ENCODE assay signal across 8 cellular contexts in the genomic region with DNA sequence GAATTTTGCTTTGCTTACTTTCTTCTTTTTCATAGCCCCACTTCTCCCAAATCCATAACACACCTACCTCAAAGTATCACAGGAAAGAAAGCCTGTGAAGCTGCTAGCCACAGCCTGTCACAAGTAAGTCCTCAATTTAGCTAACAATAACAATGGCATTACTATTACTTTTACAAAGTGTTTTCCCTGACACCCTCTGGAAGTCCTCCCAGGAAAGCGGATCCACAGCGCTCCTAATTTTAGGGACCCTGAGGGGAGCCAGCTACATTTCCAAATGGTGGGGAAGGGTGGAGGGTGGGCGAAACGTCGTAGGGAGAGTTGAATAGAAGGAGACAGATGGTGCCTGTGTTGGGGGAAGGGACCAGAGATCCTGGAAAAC. TPM values are rescaled to one million over a fixed set of nuclear protein-coding genes. Genes with fewer than 3 reads are reported as not detected.
DNase-seq lines count a peak whose midpoint lies in the region; ATAC-seq and TF ChIP-seq lines count a peak whose summit lies in the region.

No MANE protein-coding gene starts in this region.

- no peaks in the 10 kb centered on the region for H3K36me3 Mint-ChIP-seq in osteocyte (ENCODE audit: unreplicated experiment)

- peaks cover 13% of the 10 kb centered on the region for H3K27me3 Mint-ChIP-seq in osteocyte (ENCODE audit: unreplicated experiment)

- H3K27ac Mint-ChIP-seq in osteocyte (ENCODE audit: unreplicated experiment) = no peak overlapping the region

- DNase-seq in GM06990 (ENCODE audit: extremely low read depth, insufficient read length) (no peak), RWPE2 (ENCODE audit: low spot score) (no peak), osteocyte (ENCODE audit: extremely low spot score, unreplicated experiment) (no peak), amygdala (lab: John Stamatoyannopoulos, UW) (no peak), NCI-H2081 (lab: John Stamatoyannopoulos, UW) (no peak)

- H3K36me3 ChIP-seq in GM06990 (ENCODE audit: control insufficient read depth, insufficient read depth, low read length) = no peaks in the 10 kb centered on the region
- peaks cover 6% of the 10 kb centered on the region; the same call in 1 of the 2 replicates for H3K36me3 ChIP-seq in RWPE2 (ENCODE audit: low read depth)
- no peaks in the 10 kb centered on the region for H3K36me3 ChIP-seq in esophagus (ENCODE audit: control insufficient read depth in 2 of 2, insufficient read depth in 2 of 2, low read length in 1 of 2)

- WGBS in esophagus, 2 donors = 12 to 16% methylated on average over 5 of the region's 5 CpGs

- ATAC-seq in RWPE2 (ENCODE audit: low read depth) (no peak), HG02610 (IDR thresholded peaks at IDR 0.05; ENCODE audit: unreplicated experiment) (no peak), GM18517 (IDR thresholded peaks at IDR 0.05; ENCODE audit: unreplicated experiment) (no peak)

- TF ChIP-seq CTCF in GM06990 (IDR thresholded peaks at IDR 0.05; ENCODE audit: insufficient read depth, low read length, poor library complexity, severe bottlenecking) = no peak
- no peak for TF ChIP-seq CTCF in RWPE2 (IDR thresholded peaks at IDR 0.05; ENCODE audit: poor library complexity, severe bottlenecking)
- TF ChIP-seq CTCF in osteocyte (IDR thresholded peaks at IDR 0.05) = no peak

- H3K4me3 ChIP-seq in GM06990 (replicated peaks; ENCODE audit: low read depth, low read length) (peak overlapping the region; percentile 57), RWPE2 (ENCODE audit: severe bottlenecking) (peak overlapping the region; percentile 95), esophagus (ENCODE audit: low read depth in 1 of 2, low read length in 2 of 2) (peak overlapping the region; percentile 65 to 84)

- no peaks in the 10 kb centered on the region for H3K9me3 ChIP-seq in RWPE2 (ENCODE audit: severe bottlenecking)
- H3K9me3 ChIP-seq in esophagus (ENCODE audit: control insufficient read depth in 2 of 2, insufficient read depth in 1 of 2, low read depth in 1 of 2, low read length in 1 of 2) = no peaks in the 10 kb centered on the region

- peaks cover 22% of the 10 kb centered on the region for H3K4me1 Mint-ChIP-seq in osteocyte (ENCODE audit: unreplicated experiment)

- no peaks in the 10 kb centered on the region for H3K27me3 ChIP-seq in GM06990 (replicated peaks; ENCODE audit: control insufficient read depth, insufficient read depth, low read length)
- no peaks in the 10 kb centered on the region for H3K27me3 ChIP-seq in RWPE2 (ENCODE audit: insufficient read depth, poor library complexity, severe bottlenecking)
- no peaks in the 10 kb centered on the region for H3K27me3 ChIP-seq in esophagus (ENCODE audit: control insufficient read depth in 1 of 2, insufficient read depth in 2 of 2, low read length in 2 of 2)

- peak overlapping the region; percentile 73 for H3K4me3 Mint-ChIP-seq in osteocyte (ENCODE audit: unreplicated experiment)

- peak overlapping the region; percentile 81 for H3K27ac ChIP-seq in RWPE2 (ENCODE audit: poor library complexity, severe bottlenecking)
- H3K27ac ChIP-seq in esophagus (ENCODE audit: low read depth in 2 of 2, low read length in 1 of 2) = peak overlapping the region; percentile 53 to 76

- H3K4me1 ChIP-seq in RWPE2 (ENCODE audit: insufficient read depth, poor library complexity, severe bottlenecking) (peaks cover 46% of the 10 kb centered on the region), esophagus (ENCODE audit: control insufficient read depth in 2 of 2, insufficient read depth in 2 of 2, low read length in 1 of 2) (peaks cover 3 to 6% of the 10 kb centered on the region in 2 donors)

- no peaks in the 10 kb centered on the region for H3K9me3 Mint-ChIP-seq in osteocyte (ENCODE audit: unreplicated experiment)

RNA-seq across cellular contexts. Expression of gene WWC1, which starts 0.6 kb away (rescaled TPM):
- polyA plus RNA-seq in esophagus = 10 to 100 TPM; 21.7 to 55.2 TPM
- 2.2 and 3.6 TPM in 2 replicates for total RNA-seq in osteocyte
